Comparison of ENCODE assay signal across 31 cellular contexts in genomic region chr1:26053718-26054572, GRCh38. TPM values are rescaled to one million over a fixed set of nuclear protein-coding genes. Genes with fewer than 3 reads are reported as not detected.
DNase-seq lines count a peak whose midpoint lies in the region; ATAC-seq, FAIRE-seq and TF ChIP-seq lines count a peak whose summit lies in the region.
"Had no signal": no experiment of that assay in that cellular context is flagged by ENCODE, and none has a peak within 500 bp of the region (broad histone marks: within the 10 kb centered on the region; RNA-seq: fewer than 3 reads in every experiment).

No MANE protein-coding gene starts in this region.

- CTCF ChIA-PET in WTC11 (lab: Charles Lee) = interaction anchor here (0.9 to 4.4 kb wide), 9 partner anchors 9 to 116 kb away, joined by 3 to 27 read pairs (median 4); partner anchors contain the start of genes PAFAH2, SLC30A2 and ZNF593

- no peaks in the 10 kb centered on the region for H3K36me3 Mint-ChIP-seq in WTC11
- H3K36me3 Mint-ChIP-seq: T-cell had no signal

- DNase-seq in HL-60 (ENCODE audit: low read depth in 1 of 2, low spot score in 1 of 2) (peak; percentile 10 to 60), WTC11 (ENCODE audit: low spot score) (peak; percentile 32), mucosa of gallbladder (ENCODE audit: low spot score) (peak; percentile 60), NCI-H446 treated with DMSO at 0.1 percent for 48 hours (lab: John Stamatoyannopoulos, UW) (no peak), NCI-H82 treated with DMSO at 0.1 percent for 48 hours (lab: John Stamatoyannopoulos, UW; ENCODE audit: unreplicated experiment) (no peak), urothelium cell line (ENCODE audit: low spot score) (no peak)
- DNase-seq: activated CD4-positive, alpha-beta T cell treated with anti-CD3 and anti-CD28 coated beads for 36 hours; activated CD8-positive, alpha-beta memory T cell treated with anti-CD3 and anti-CD28 coated beads for 24 hours; activated T-cell treated with anti-CD3 and anti-CD28 coated beads, Interleukin-2, amount 50 U/mL, for 4 hours; adrenal gland; brain microvascular endothelial cell; COR-L47; effector CD8-positive, alpha-beta T cell; foreskin melanocyte; hippocampal formation; lower lobe of right lung; mucosa of descending colon; NCI-H1436; NCI-H510A treated with DMSO at 0.1 percent for 48 hours; posterior cingulate gyrus; SIG-M5; stimulated activated CD4-positive, alpha-beta T cell treated with anti-CD3 and anti-CD28 coated beads, Interleukin-1b, Interleukin-23, amount 100 ng/mL, for 48 hours; T-cell; upper lobe of left lung had no signal

- no peak overlapping the region for H3K9ac ChIP-seq in BLaER1

- peaks cover 8% of the 10 kb centered on the region; the same call in 1 of the 2 replicates for H3K27me3 ChIP-seq in BLaER1
- peaks cover 4% of the 10 kb centered on the region for H3K27me3 ChIP-seq in HL-60 (ENCODE audit: insufficient read depth, poor library complexity, severe bottlenecking)
- H3K27me3 ChIP-seq: upper lobe of left lung had no signal

- H3K36me3 ChIP-seq in BLaER1 = no peaks in the 10 kb centered on the region
- H3K36me3 ChIP-seq: adrenal gland, brain microvascular endothelial cell, lower lobe of right lung, upper lobe of left lung had no signal

- H3K4me3 ChIP-seq in BLaER1 = no peak overlapping the region
- no peak overlapping the region for H3K4me3 ChIP-seq in HL-60 (replicated peaks; ENCODE audit: insufficient read depth, low read length)
- H3K4me3 ChIP-seq: A549, adrenal gland, lower lobe of right lung, mucosa of descending colon, skin epidermis, upper lobe of left lung had no signal

- H3K9me3 ChIP-seq in BLaER1 = no peaks in the 10 kb centered on the region
- H3K9me3 ChIP-seq: A549, adrenal gland, lower lobe of right lung, mucosa of descending colon, upper lobe of left lung had no signal

- H3K4me2 ChIP-seq in BLaER1 = peak overlapping the region; percentile 29
- H3K4me2 ChIP-seq: A549 had no signal

- no peaks in the 10 kb centered on the region for H3K4me1 Mint-ChIP-seq in WTC11
- H3K4me1 Mint-ChIP-seq: activated CD4-positive, alpha-beta T cell treated with anti-CD3 and anti-CD28 coated beads for 36 hours had no signal

- H3K9me3 Mint-ChIP-seq in WTC11 = no peaks in the 10 kb centered on the region
- H3K9me3 Mint-ChIP-seq: activated T-cell treated with anti-CD3 and anti-CD28 coated beads, Interleukin-2, amount 50 U/mL, for 4 hours; T-cell had no signal

- H3K27ac ChIP-seq in BLaER1 (no peak overlapping the region), HL-60 (replicated peaks) (no peak overlapping the region)
- H3K27ac ChIP-seq: A549, adrenal gland, brain microvascular endothelial cell, lower lobe of right lung, skin epidermis, upper lobe of left lung had no signal

- ATAC-seq in WTC11 = peak; percentile 61; the same call in 1 of the 2 replicates
- ATAC-seq in GM18870 (IDR thresholded peaks at IDR 0.05; ENCODE audit: unreplicated experiment) = no peak
- ATAC-seq: A549; activated CD4-positive, alpha-beta T cell treated with anti-CD3 and anti-CD28 coated beads for 36 hours; activated T-cell treated with anti-CD3 and anti-CD28 coated beads, Interleukin-2, amount 50 U/mL, for 4 hours; esophagus mucosa; lower lobe of right lung; mucosa of descending colon; Panc1; T-cell had no signal

- H3K4me1 ChIP-seq in BLaER1 = peaks cover 8% of the 10 kb centered on the region
- H3K4me1 ChIP-seq: A549, lower lobe of right lung, upper lobe of left lung had no signal

- H3K27ac Mint-ChIP-seq in WTC11 = no peak overlapping the region
- H3K27ac Mint-ChIP-seq: activated CD4-positive, alpha-beta T cell treated with anti-CD3 and anti-CD28 coated beads for 36 hours; T-cell had no signal

- H4K20me1 ChIP-seq in BLaER1 = no peaks in the 10 kb centered on the region

- H3K4me3 Mint-ChIP-seq in WTC11 = no peak overlapping the region
- H3K4me3 Mint-ChIP-seq: activated CD4-positive, alpha-beta T cell treated with anti-CD3 and anti-CD28 coated beads for 36 hours; activated T-cell treated with anti-CD3 and anti-CD28 coated beads, Interleukin-2, amount 50 U/mL, for 4 hours; T-cell had no signal

- no peak for FAIRE-seq in urothelium cell line (lab: Jason Lieb, UNC)
- FAIRE-seq: A549 had no signal

- TF ChIP-seq CTCF in HL-60 (IDR thresholded peaks at IDR 0.05; ENCODE audit: insufficient read depth, low read length) (no peak), WTC11 (IDR thresholded peaks at IDR 0.05) (no peak)

- peaks cover 42% of the 10 kb centered on the region for H3K27me3 Mint-ChIP-seq in WTC11 (ENCODE audit: low read depth)

- POLR2A ChIA-PET in WTC11 (lab: Charles Lee) = interaction anchor here (0.6 kb wide), 1 partner anchor 315 kb away, joined by 3 read pairs; no protein-coding TSS in a partner anchor

TF ChIP-seq in WTC11, 78 proteins besides CTCF, POLR2A, EP300 and RAD21 (continues in another document):
- TF ChIP-seq GRHL2 (CRISPR knock-in tag; IDR thresholded peaks at IDR 0.05; ENCODE audit: insufficient replicate concordance, severe bottlenecking) (no peak), ZMAT4 (CRISPR knock-in tag; IDR thresholded peaks at IDR 0.05) (no peak), ZNF396 (CRISPR knock-in tag; IDR thresholded peaks at IDR 0.05; ENCODE audit: borderline replicate concordance) (no peak), CREM (CRISPR knock-in tag; IDR thresholded peaks at IDR 0.05) (no peak), PRRX2 (CRISPR knock-in tag; IDR thresholded peaks at IDR 0.05) (no peak), RELA (CRISPR knock-in tag; IDR thresholded peaks at IDR 0.05; ENCODE audit: borderline replicate concordance) (no peak), ZNF512 (CRISPR knock-in tag; IDR thresholded peaks at IDR 0.05; ENCODE audit: borderline replicate concordance) (no peak), USF1 (CRISPR knock-in tag; IDR thresholded peaks at IDR 0.05) (no peak), SMAD3 (CRISPR knock-in tag; IDR thresholded peaks at IDR 0.05; ENCODE audit: borderline replicate concordance) (no peak), PREB (CRISPR knock-in tag; IDR thresholded peaks at IDR 0.05; ENCODE audit: borderline replicate concordance) (no peak), CDX4 (CRISPR knock-in tag; IDR thresholded peaks at IDR 0.05; ENCODE audit: borderline replicate concordance) (no peak)

RNA-seq across cellular contexts. Expression of gene SLC30A2, which starts 8.0 kb away (rescaled TPM):
- 0.15 to 0.41 TPM (median 0.41 TPM) in 3 replicates for total RNA-seq in WTC11 (2021)
- total RNA-seq in mucosa of gallbladder = 166 TPM
- total RNA-seq: activated CD4-positive, alpha-beta T cell treated with anti-CD3 and anti-CD28 coated beads for 36 hours; activated T-cell treated with anti-CD3 and anti-CD28 coated beads, Interleukin-2, amount 50 U/mL, for 4 hours; esophagus mucosa; lower lobe of right lung had no signal

RNA-seq across cellular contexts. Expression of gene TRIM63, which starts 13.5 kb away (rescaled TPM):
- total RNA-seq in WTC11 (2021) (not detected in 3 replicates), mucosa of gallbladder (6.1 TPM)
- total RNA-seq: activated CD4-positive, alpha-beta T cell treated with anti-CD3 and anti-CD28 coated beads for 36 hours; activated T-cell treated with anti-CD3 and anti-CD28 coated beads, Interleukin-2, amount 50 U/mL, for 4 hours; esophagus mucosa; T-cell had no signal

RNA-seq across cellular contexts. Expression of gene EXTL1, which starts 32.4 kb away (rescaled TPM):
- total RNA-seq in WTC11 (2021) = 1.3 to 2.1 TPM (median 1.9 TPM) in 3 replicates
- total RNA-seq in mucosa of gallbladder = 1.6 TPM
- total RNA-seq: activated CD4-positive, alpha-beta T cell treated with anti-CD3 and anti-CD28 coated beads for 36 hours; activated T-cell treated with anti-CD3 and anti-CD28 coated beads, Interleukin-2, amount 50 U/mL, for 4 hours; esophagus mucosa; subcutaneous adipose tissue had no signal

RNA-seq across cellular contexts. Expression of gene PAFAH2, which starts 56.1 kb away (rescaled TPM):
- total RNA-seq in WTC11 (2021) (9.4 to 11.8 TPM (median 11.5 TPM) in 3 replicates), mucosa of gallbladder (43.6 TPM)

RNA-seq across cellular contexts. Expression of gene PDIK1L, which starts 57.7 kb away (rescaled TPM):
- total RNA-seq in WTC11 (2021) (4.0 to 5.5 TPM (median 4.3 TPM) in 3 replicates), mucosa of gallbladder (19.0 TPM)

Comparison
In these comparisons a context has a peak if more than half of its experiments do, and no peak if none do; other contexts are left out.
1. DNase-seq: peak in HL-60 (2 of 2), WTC11 (single experiment) and mucosa of gallbladder (single experiment); none in NCI-H446 treated with DMSO at 0.1 percent for 48 hours (single experiment), NCI-H82 treated with DMSO at 0.1 percent for 48 hours (single experiment) and urothelium cell line (single experiment).
2. RNA of gene SLC30A2, which starts 8.0 kb away (total RNA-seq): 166 TPM in mucosa of gallbladder (single experiment); 0.15 to 0.41 TPM in WTC11; every median in the first group is over 100 times any median in the second.